Comparison of ENCODE assay signal across 37 cellular contexts in genomic region chr15:62108411-62108810, GRCh38. TPM values are rescaled to one million over a fixed set of nuclear protein-coding genes. Genes with fewer than 3 reads are reported as not detected.
"Had no signal": no experiment of that assay in that cellular context is flagged by ENCODE, and none has a peak within 500 bp of the region (broad histone marks: within the 10 kb centered on the region; RNA-seq: fewer than 3 reads in every experiment).

No MANE protein-coding gene starts in this region.

- H3K27me3 ChIP-seq: brain microvascular endothelial cell, cardiac muscle cell, MG63, Peyer's patch, SJSA1 had no signal

- H3K36me3 ChIP-seq: brain microvascular endothelial cell, cardiac muscle cell, MG63, Peyer's patch, SJSA1 had no signal

- DNase-seq: activated B cell treated with CpG ODN at 0.5 μM for 24 hours; activated CD4-positive, alpha-beta memory T cell treated with anti-CD3 and anti-CD28 coated beads, Interleukin-2, amount 10 ng/mL, durations not matched to agents 7 days and 5 days; activated CD4-positive, alpha-beta T cell treated with anti-CD3 and anti-CD28 coated beads for 1 hour; activated CD4-positive, alpha-beta T cell treated with anti-CD3 and anti-CD28 coated beads for 48 hours; activated CD8-positive, alpha-beta memory T cell treated with anti-CD3 and anti-CD28 coated beads for 24 hours; activated CD8-positive, alpha-beta memory T cell treated with anti-CD3 and anti-CD28 coated beads, Interleukin-2, amount 10 ng/mL, durations not matched to agents 7 days and 5 days; activated CD8-positive, alpha-beta memory T cell treated with anti-CD3 and anti-CD28 coated beads, Interleukin-2, amount 50 U/mL, for 48 hours; activated effector memory CD4-positive, alpha-beta T cell treated with anti-CD3 and anti-CD28 coated beads, Interleukin-2, amount 50 U/mL, for 16 hours; activated naive CD4-positive, alpha-beta T cell; activated naive CD4-positive, alpha-beta T cell treated with anti-CD3 and anti-CD28 coated beads, Interleukin-2, amount 50 U/mL, for 16 hours; activated naive CD8-positive, alpha-beta T cell treated with anti-CD3 and anti-CD28 coated beads for 36 hours; activated T-cell treated with anti-CD3 and anti-CD28 coated beads, Interleukin-2, amount 50 U/mL, for 48 hours; amniotic stem cell; aorta; brain microvascular endothelial cell; Kasumi-1; KG1; MG63; NCI-H1048; NCI-H1105 treated with DMSO at 0.1 percent for 48 hours; NCI-H1436; NCI-H1694; NCI-H1930; NCI-H2081 treated with DMSO at 0.1 percent for 48 hours; NCI-H446 treated with DMSO at 0.1 percent for 48 hours; NCI-H524; NK-92 treated with Interleukin-12 subunit alpha and Interleukin-12 subunit beta, amount 100 ng/mL, for 24 hours; PC-3; Peyer's patch; RPMI8226; SHP77 treated with DMSO at 0.1 percent for 48 hours; SK-N-SH; T-cell; T-helper 17 cell; T-helper 9 cell had no signal

- H3K4me2 ChIP-seq: SK-N-SH had no signal

- H3K27me3 Mint-ChIP-seq: activated CD4-positive, alpha-beta memory T cell treated with anti-CD3 and anti-CD28 coated beads, Interleukin-2, amount 10 ng/mL, durations not matched to agents 7 days and 5 days; T-helper 17 cell had no signal

- H3K9ac ChIP-seq: SK-N-SH had no signal

- H3K27ac Mint-ChIP-seq: activated B cell treated with CpG ODN at 0.5 μM for 24 hours; activated CD4-positive, alpha-beta memory T cell treated with anti-CD3 and anti-CD28 coated beads, Interleukin-2, amount 10 ng/mL, durations not matched to agents 7 days and 5 days; activated CD8-positive, alpha-beta memory T cell treated with anti-CD3 and anti-CD28 coated beads, Interleukin-2, amount 10 ng/mL, durations not matched to agents 7 days and 5 days; activated naive CD8-positive, alpha-beta T cell treated with anti-CD3 and anti-CD28 coated beads for 36 hours; T-cell; T-helper 17 cell had no signal

- H3K36me3 Mint-ChIP-seq: activated CD8-positive, alpha-beta memory T cell treated with anti-CD3 and anti-CD28 coated beads, Interleukin-2, amount 10 ng/mL, durations not matched to agents 7 days and 5 days; activated naive CD8-positive, alpha-beta T cell treated with anti-CD3 and anti-CD28 coated beads for 36 hours; T-cell had no signal

- H3K4me1 Mint-ChIP-seq: activated B cell treated with CpG ODN at 0.5 μM for 24 hours; activated CD8-positive, alpha-beta memory T cell treated with anti-CD3 and anti-CD28 coated beads, Interleukin-2, amount 10 ng/mL, durations not matched to agents 7 days and 5 days; T-cell had no signal

- H3K9me3 Mint-ChIP-seq: activated B cell treated with CpG ODN at 0.5 μM for 24 hours; activated CD4-positive, alpha-beta memory T cell treated with anti-CD3 and anti-CD28 coated beads, Interleukin-2, amount 10 ng/mL, durations not matched to agents 7 days and 5 days; activated naive CD8-positive, alpha-beta T cell treated with anti-CD3 and anti-CD28 coated beads for 36 hours; T-cell had no signal

- H3K4me3 Mint-ChIP-seq: activated B cell treated with CpG ODN at 0.5 μM for 24 hours; activated CD4-positive, alpha-beta memory T cell treated with anti-CD3 and anti-CD28 coated beads, Interleukin-2, amount 10 ng/mL, durations not matched to agents 7 days and 5 days; activated CD8-positive, alpha-beta memory T cell treated with anti-CD3 and anti-CD28 coated beads, Interleukin-2, amount 10 ng/mL, durations not matched to agents 7 days and 5 days; activated naive CD8-positive, alpha-beta T cell treated with anti-CD3 and anti-CD28 coated beads for 36 hours; T-cell; T-helper 17 cell had no signal

- H3K27ac ChIP-seq: brain microvascular endothelial cell, cardiac muscle cell, Peyer's patch, SJSA1 had no signal

- H3K9me3 ChIP-seq: MG63, Peyer's patch, SJSA1, SK-N-SH had no signal

- H3K9me2 ChIP-seq: SK-N-SH had no signal

- H3K4me3 ChIP-seq: cardiac muscle cell, MG63, Peyer's patch, SJSA1 had no signal

RNA-seq across cellular contexts. Expression of gene C2CD4A, which starts 41.6 kb away (rescaled TPM):
- total RNA-seq: activated B cell treated with CpG ODN at 0.5 μM for 24 hours, cardiac muscle cell, SJSA1, T-cell had no signal
- polyA plus RNA-seq: aorta, cardiac muscle cell, SK-N-SH had no signal

RNA-seq across cellular contexts. Expression of gene C2CD4B, which starts 56.7 kb away (rescaled TPM):
- total RNA-seq: activated B cell treated with CpG ODN at 0.5 μM for 24 hours; activated naive CD8-positive, alpha-beta T cell treated with anti-CD3 and anti-CD28 coated beads for 36 hours; PC-3; SJSA1; T-cell had no signal
- polyA plus RNA-seq: cardiac muscle cell, SK-N-SH had no signal
